Comparison of ENCODE assay signal across 20 cellular contexts in the genomic region with DNA sequence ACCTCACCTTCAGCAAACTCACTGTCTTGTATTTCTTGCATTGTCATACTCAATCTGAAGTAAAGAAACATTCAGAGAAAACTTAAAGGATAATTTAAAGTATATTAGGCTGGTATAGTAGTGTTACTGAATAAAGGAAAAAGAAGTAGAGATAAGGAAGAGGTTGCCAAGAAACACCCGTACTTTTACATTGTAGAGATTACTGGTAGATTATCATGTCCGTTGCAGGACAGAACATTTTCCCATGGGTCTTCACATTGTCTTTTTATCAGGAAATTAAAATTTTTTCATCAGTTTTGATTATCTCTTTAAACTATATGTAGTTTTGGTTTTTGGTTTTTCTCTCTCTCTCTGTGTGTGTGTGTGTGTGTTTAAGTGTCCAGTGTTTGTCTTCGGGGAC. TPM values are rescaled to one million over a fixed set of nuclear protein-coding genes. Genes with fewer than 3 reads are reported as not detected.
"Had no signal": no experiment of that assay in that cellular context is flagged by ENCODE, and none has a peak within 500 bp of the region (broad histone marks: within the 10 kb centered on the region; RNA-seq: fewer than 3 reads in every experiment).

No MANE protein-coding gene starts in this region.

- H3K27me3 Mint-ChIP-seq: activated CD4-positive, alpha-beta T cell treated with anti-CD3 and anti-CD28 coated beads, Interleukin-2, amount 10 ng/mL, durations not matched to agents 7 days and 5 days; activated naive CD8-positive, alpha-beta T cell treated with anti-CD3 and anti-CD28 coated beads, Interleukin-2, amount 50 U/mL, for 24 hours; stimulated activated naive B cell treated with anti-CD40 and anti-IgM and Interleukin-4, amounts not matched to agents 10 μg/mL and 1 μg/mL and 100 μg/mL, for 72 hours; T-helper 17 cell had no signal

- H3K27me3 ChIP-seq: heart right ventricle, neutrophil, ovary, transverse colon had no signal

- H3K4me3 Mint-ChIP-seq: activated CD4-positive, alpha-beta T cell treated with anti-CD3 and anti-CD28 coated beads, Interleukin-2, amount 10 ng/mL, durations not matched to agents 7 days and 5 days; activated CD8-positive, alpha-beta T cell treated with anti-CD3 and anti-CD28 coated beads, Interleukin-2, amount 10 ng/mL, durations not matched to agents 7 days and 5 days; activated naive CD8-positive, alpha-beta T cell treated with anti-CD3 and anti-CD28 coated beads, Interleukin-2, amount 50 U/mL, for 24 hours; nephron; stimulated activated naive B cell treated with anti-CD40 and anti-IgM and Interleukin-4, amounts not matched to agents 10 μg/mL and 1 μg/mL and 100 μg/mL, for 72 hours; T-helper 17 cell had no signal

- H3K4me3 ChIP-seq: heart right ventricle, lower lobe of right lung, ovary, prostate gland, transverse colon had no signal

- H3K27ac Mint-ChIP-seq: activated CD4-positive, alpha-beta T cell treated with anti-CD3 and anti-CD28 coated beads, Interleukin-2, amount 10 ng/mL, durations not matched to agents 7 days and 5 days; activated CD8-positive, alpha-beta T cell treated with anti-CD3 and anti-CD28 coated beads, Interleukin-2, amount 10 ng/mL, durations not matched to agents 7 days and 5 days; activated T-helper 2 cell treated with anti-CD3 and anti-CD28 coated beads, Interferon-gamma antibody, Interleukin-2, Interleukin-4, amounts not matched to agents 10 μg/mL and 5 μg/mL and 100 μg/mL, durations not matched to agents 14 hours and 24 hours and 36 hours; nephron; stimulated activated naive B cell treated with anti-CD40 and anti-IgM and Interleukin-4, amounts not matched to agents 10 μg/mL and 1 μg/mL and 100 μg/mL, for 72 hours had no signal

- H3K36me3 ChIP-seq: ovary, prostate gland had no signal

- ATAC-seq: activated CD8-positive, alpha-beta T cell treated with anti-CD3 and anti-CD28 coated beads, Interleukin-2, amount 10 ng/mL, durations not matched to agents 7 days and 5 days; activated naive CD8-positive, alpha-beta T cell treated with anti-CD3 and anti-CD28 coated beads, Interleukin-2, amount 50 U/mL, for 24 hours; heart right ventricle; lower lobe of right lung; stimulated activated naive B cell treated with anti-CD40 and anti-IgM and Interleukin-4, amounts not matched to agents 10 μg/mL and 1 μg/mL and 100 μg/mL, for 72 hours; T-helper 17 cell had no signal

- H3K9me3 Mint-ChIP-seq: activated naive CD8-positive, alpha-beta T cell treated with anti-CD3 and anti-CD28 coated beads, Interleukin-2, amount 50 U/mL, for 24 hours; nephron; stimulated activated naive B cell treated with anti-CD40 and anti-IgM and Interleukin-4, amounts not matched to agents 10 μg/mL and 1 μg/mL and 100 μg/mL, for 72 hours had no signal

- H3K9me3 ChIP-seq: heart right ventricle, lower lobe of right lung, neutrophil, ovary, prostate gland, transverse colon had no signal

- DNase-seq: activated CD4-positive, alpha-beta T cell treated with anti-CD3 and anti-CD28 coated beads, Interleukin-2, amount 10 ng/mL, durations not matched to agents 7 days and 5 days; activated CD4-positive, CD25-positive, alpha-beta regulatory T cell treated with anti-CD3 and anti-CD28 coated beads, Interleukin-2, amount 50 U/mL, for 72 hours; activated CD8-positive, alpha-beta T cell treated with anti-CD3 and anti-CD28 coated beads, Interleukin-2, amount 10 ng/mL, durations not matched to agents 7 days and 5 days; activated naive CD4-positive, alpha-beta T cell; activated naive CD8-positive, alpha-beta T cell treated with anti-CD3 and anti-CD28 coated beads, Interleukin-2, amount 50 U/mL, for 24 hours; cortex of kidney; heart right ventricle; lower lobe of right lung; ovary; stimulated activated CD4-positive, alpha-beta T cell treated with anti-CD3 and anti-CD28 coated beads, Interleukin-2, amount 100 ng/mL, for 48 hours; stimulated activated CD8-positive, alpha-beta memory T cell treated with anti-CD3 and anti-CD28 coated beads, Interleukin-4, amount 100 ng/mL, for 48 hours; stimulated activated naive B cell treated with anti-CD40 and anti-IgM and Interleukin-4, amounts not matched to agents 10 μg/mL and 1 μg/mL and 100 μg/mL, for 72 hours; T-helper 17 cell; transverse colon; WERI-Rb-1 had no signal

- H3K4me1 ChIP-seq: prostate gland had no signal

- H3K27ac ChIP-seq: heart right ventricle, lower lobe of right lung, neutrophil, ovary, prostate gland, transverse colon, WERI-Rb-1 had no signal

RNA-seq across cellular contexts. Expression of gene GPR183, which starts 19.9 kb away (rescaled TPM):
- polyA plus RNA-seq: keratinocyte had no signal
